Comparison of ENCODE assay signal across 2 cellular contexts in genomic region chr7:521221-522070, GRCh38.
TF ChIP-seq lines count a peak whose summit lies in the region.

No MANE protein-coding gene starts in this region.

TF ChIP-seq in IMR-90, 13 proteins besides CTCF, POLR2A, EP300 and RAD21:
- TF ChIP-seq ELK1 (IDR thresholded peaks at IDR 0.05; ENCODE audit: borderline replicate concordance, low read depth, low read length) (no peak), BHLHE40 (IDR thresholded peaks at IDR 0.05; ENCODE audit: low read depth, low read length) (no peak), FOS (IDR thresholded peaks at IDR 0.05; ENCODE audit: low read depth, low read length) (no peak), NFE2L2 (IDR thresholded peaks at IDR 0.05; ENCODE audit: low read depth, low read length) (no peak), MAFK (IDR thresholded peaks at IDR 0.05; ENCODE audit: low read depth, low read length) (no peak), RCOR1 (IDR thresholded peaks at IDR 0.05; ENCODE audit: insufficient replicate concordance, low read length) (no peak), MXI1 (IDR thresholded peaks at IDR 0.05; ENCODE audit: borderline replicate concordance, low read depth, low read length) (no peak), RFX5 (IDR thresholded peaks at IDR 0.05; ENCODE audit: low read depth, low read length) (no peak)

TF ChIP-seq in K562, 482 proteins besides CTCF, POLR2A, EP300 and RAD21 (continued from another document):
- TF ChIP-seq THRB (CRISPR knock-in tag; conservative IDR thresholded peaks at IDR 0.05), result no peak
- TF ChIP-seq FOXJ2 (tag; IDR thresholded peaks at IDR 0.05), result peak; percentile 48; the same call in 1 of the 2 replicates
- peak; percentile 92 for TF ChIP-seq FOXJ3 (CRISPR knock-in tag; IDR thresholded peaks at IDR 0.05)
- TF ChIP-seq BMI1 (IDR thresholded peaks at IDR 0.05; ENCODE audit: low read length), result 0 out of 2 replicates have a peak, but pooled peaks have one; percentile 37
- peak; percentile 8 for TF ChIP-seq FIP1L1 (IDR thresholded peaks at IDR 0.05; ENCODE audit: low read depth, low read length, poor library complexity, severe bottlenecking)
- TF ChIP-seq RFX1 (IDR thresholded peaks at IDR 0.05), result peak; percentile 89
- TF ChIP-seq STAG1 (CRISPR knock-in tag; IDR thresholded peaks at IDR 0.05; ENCODE audit: borderline replicate concordance), result no peak
- TF ChIP-seq E2F6 (IDR thresholded peaks at IDR 0.05; ENCODE audit: borderline replicate concordance in 1 of 2, extremely low read depth in 1 of 2, insufficient read depth in 1 of 2, insufficient read length in 1 of 2, low read depth in 1 of 2, low read length in 1 of 2, poor library complexity in 1 of 2, severe bottlenecking in 1 of 2), result peak; percentile 22 to 84
- 0 out of 2 replicates have a peak, but pooled peaks have one; percentile 16 for TF ChIP-seq ZNF263 (CRISPR knock-in tag; IDR thresholded peaks at IDR 0.05; ENCODE audit: borderline replicate concordance)
